Comparison of ENCODE assay signal across 9 cellular contexts in the genomic region with DNA sequence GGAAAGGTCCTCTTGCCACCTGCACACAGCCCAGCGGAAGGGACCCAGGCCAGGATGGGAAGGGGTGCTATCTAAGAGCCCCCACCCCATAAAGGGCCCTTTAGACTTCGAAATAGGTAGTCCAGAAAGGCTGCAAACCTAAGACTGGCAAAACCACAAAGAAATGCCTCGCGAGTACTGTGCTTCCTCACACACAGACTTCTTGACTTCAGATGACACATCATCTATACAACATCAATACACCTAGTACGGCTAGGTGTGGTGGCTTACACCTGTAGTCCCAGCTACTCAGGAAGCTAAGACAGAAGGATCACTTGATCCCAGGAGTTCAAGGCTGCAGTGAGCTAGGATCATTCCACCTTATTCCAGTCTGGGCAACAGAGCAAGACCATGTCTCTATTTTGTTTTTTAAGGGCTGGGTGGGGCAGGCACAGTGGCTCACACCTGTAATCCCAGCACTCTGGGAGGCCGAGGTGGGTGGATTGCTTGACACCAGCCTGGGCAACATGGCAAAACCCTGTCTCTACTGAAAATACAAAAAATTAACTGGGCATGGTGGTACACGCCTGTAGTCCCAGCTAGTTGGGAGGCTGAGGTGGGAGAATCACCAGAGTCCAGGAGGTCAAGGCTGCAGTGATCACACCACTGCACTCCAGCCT.
DNase-seq lines count a peak whose midpoint lies in the region; ATAC-seq and TF ChIP-seq lines count a peak whose summit lies in the region.
"Had no signal": no experiment of that assay in that cellular context is flagged by ENCODE, and none has a peak within 500 bp of the region (broad histone marks: within the 10 kb centered on the region; RNA-seq: fewer than 3 reads in every experiment).

No MANE protein-coding gene starts in this region.

- no peaks in the 10 kb centered on the region for H3K36me3 ChIP-seq in DND-41 (ENCODE audit: insufficient read depth, low read length)

- no peaks in the 10 kb centered on the region for H4K20me1 ChIP-seq in DND-41 (ENCODE audit: insufficient read depth, low read length)

- POLR2A ChIA-PET in activated CD4-positive, alpha-beta memory T cell treated with anti-CD3 and anti-CD28 coated beads for 36 hours (lab: Charles Lee) = no interaction called here

- no peaks in the 10 kb centered on the region for H3K9me3 Mint-ChIP-seq in activated CD4-positive, alpha-beta memory T cell treated with anti-CD3 and anti-CD28 coated beads for 36 hours
- H3K9me3 Mint-ChIP-seq: stimulated activated memory B cell treated with anti-CD40 and anti-IgM and Interleukin-4, amounts not matched to agents 10 μg/mL and 1 μg/mL and 100 μg/mL, for 72 hours had no signal

- DNase-seq in DND-41 (no peak), NCI-H69 (lab: John Stamatoyannopoulos, UW) (peak; percentile 57), foreskin keratinocyte (no peak), SKM-1 (lab: John Stamatoyannopoulos, UW; ENCODE audit: unreplicated experiment) (no peak), activated gamma-delta T cell treated with Interleukin-2 at 50 U/mL for 16 hours (no peak)
- DNase-seq in activated CD4-positive, alpha-beta memory T cell treated with anti-CD3 and anti-CD28 coated beads for 36 hours = no peak

- peaks cover 35% of the 10 kb centered on the region for H3K4me1 ChIP-seq in DND-41 (ENCODE audit: insufficient read depth, low read length)
- H3K4me1 ChIP-seq in foreskin keratinocyte = peaks cover 15% of the 10 kb centered on the region

- H3K27ac ChIP-seq in DND-41 (ENCODE audit: low read length) (peak overlapping the region; percentile 90), foreskin keratinocyte (no peak overlapping the region), skin epidermis (peak overlapping the region in 13 of 21 experiments; percentile 7 to 88 (median 77))

- ATAC-seq in DND-41 (ENCODE audit: insufficient read depth, low read depth) = no peak
- peak; percentile 56 for ATAC-seq in foreskin keratinocyte
- no peak for ATAC-seq in HG02642 (IDR thresholded peaks at IDR 0.05; ENCODE audit: poor library complexity, unreplicated experiment)

- peaks cover 5% of the 10 kb centered on the region for H3K27me3 Mint-ChIP-seq in activated CD4-positive, alpha-beta memory T cell treated with anti-CD3 and anti-CD28 coated beads for 36 hours

- H3K4me2 ChIP-seq in DND-41 (ENCODE audit: insufficient read depth, low read length) = no peak overlapping the region

- H3K9ac ChIP-seq in DND-41 (ENCODE audit: low read depth, low read length) = no peak overlapping the region

- H2AFZ ChIP-seq in DND-41 (ENCODE audit: low read depth, low read length) = no peak overlapping the region

- H3K36me3 Mint-ChIP-seq in activated CD4-positive, alpha-beta memory T cell treated with anti-CD3 and anti-CD28 coated beads for 36 hours = no peaks in the 10 kb centered on the region

- CTCF ChIA-PET in activated CD4-positive, alpha-beta memory T cell treated with anti-CD3 and anti-CD28 coated beads for 36 hours (lab: Charles Lee) = no interaction called here

- TF ChIP-seq CTCF in DND-41 (IDR thresholded peaks at IDR 0.05; ENCODE audit: borderline replicate concordance, extremely low read depth, low read length, poor library complexity, severe bottlenecking) = no peak
- TF ChIP-seq CTCF in foreskin keratinocyte (conservative IDR thresholded peaks at IDR 0.05) = no peak

- H3K27me3 ChIP-seq in DND-41 (ENCODE audit: insufficient read depth, low read length, poor library complexity) (no peaks in the 10 kb centered on the region), foreskin keratinocyte (no peaks in the 10 kb centered on the region)

- no peak overlapping the region for H3K4me3 ChIP-seq in DND-41 (ENCODE audit: low read depth in 1 of 2, low read length in 2 of 2)
- no peak overlapping the region for H3K4me3 ChIP-seq in skin epidermis

- H3K4me1 Mint-ChIP-seq in activated CD4-positive, alpha-beta memory T cell treated with anti-CD3 and anti-CD28 coated beads for 36 hours (ENCODE audit: low read depth) = peaks cover 22% of the 10 kb centered on the region

- H3K27ac Mint-ChIP-seq in activated CD4-positive, alpha-beta memory T cell treated with anti-CD3 and anti-CD28 coated beads for 36 hours = no peak overlapping the region

- intact Hi-C loops in activated CD4-positive, alpha-beta memory T cell treated with anti-CD3 and anti-CD28 coated beads for 36 hours (cut with micrococcal nuclease) = no loop called here

- H3K9me3 ChIP-seq in DND-41 (ENCODE audit: insufficient read depth, low read length, severe bottlenecking) = no peaks in the 10 kb centered on the region

- H3K4me3 Mint-ChIP-seq in activated CD4-positive, alpha-beta memory T cell treated with anti-CD3 and anti-CD28 coated beads for 36 hours = no peak overlapping the region

- no peaks in the 10 kb centered on the region for H3K79me2 ChIP-seq in DND-41 (ENCODE audit: insufficient read depth, low read length)
